9 cellular contexts compared by ENCODE assay signal in the genomic region with DNA sequence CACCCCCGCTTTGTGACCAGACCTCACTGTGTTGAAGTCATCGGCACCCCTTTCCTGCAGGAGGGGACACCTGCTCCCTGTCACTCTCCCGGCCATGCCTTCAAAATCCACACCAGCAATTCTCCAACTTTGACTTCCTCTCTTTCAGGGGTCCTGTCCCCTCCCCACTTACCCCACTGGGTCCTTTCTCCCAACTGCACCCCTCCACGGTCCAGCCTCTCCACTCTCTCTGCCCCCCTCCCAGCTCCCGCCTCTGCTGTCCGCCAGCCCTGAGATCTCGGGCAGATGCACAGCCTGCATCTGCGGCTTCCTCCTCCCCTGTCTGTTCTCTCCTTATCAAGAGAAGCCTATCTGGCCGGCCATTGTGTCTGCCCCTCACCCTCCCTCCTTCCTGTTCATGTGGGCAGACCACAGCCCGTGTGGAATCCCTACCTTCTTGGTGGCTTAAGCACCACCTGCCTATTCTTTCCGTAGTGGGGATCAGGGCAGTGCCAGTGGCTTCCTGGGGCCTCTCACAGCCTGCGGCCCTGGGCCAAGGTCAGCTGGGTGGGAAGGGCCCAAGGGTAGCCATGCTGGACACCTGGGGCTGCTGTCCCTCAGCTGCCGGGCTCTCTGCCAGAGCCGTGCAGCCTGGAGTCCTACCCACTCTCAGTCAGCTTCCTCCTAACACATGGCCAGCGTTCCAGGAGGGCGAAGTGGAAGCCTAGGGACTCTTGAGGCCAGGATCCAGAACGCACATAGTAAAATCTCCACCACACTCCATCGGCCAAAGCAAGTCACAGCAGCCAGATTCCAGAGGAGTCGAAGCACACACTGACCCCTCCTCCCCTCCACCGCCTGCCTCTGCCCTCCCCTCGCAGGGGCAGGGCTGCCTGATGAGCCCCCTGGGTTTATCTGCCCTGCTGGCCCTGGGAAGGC. TPM values are rescaled to one million over a fixed set of nuclear protein-coding genes. Genes with fewer than 3 reads are reported as not detected.
DNase-seq lines count a peak whose midpoint lies in the region; TF ChIP-seq lines count a peak whose summit lies in the region.
"Had no signal": no experiment of that assay in that cellular context is flagged by ENCODE, and none has a peak within 500 bp of the region (broad histone marks: within the 10 kb centered on the region; RNA-seq: fewer than 3 reads in every experiment).

No MANE protein-coding gene starts in this region.

- H3K4me3 Mint-ChIP-seq in chondrocyte (ENCODE audit: unreplicated experiment): peak overlapping the region; percentile 19

- no peaks in the 10 kb centered on the region for H3K9me3 ChIP-seq in MG63
- H3K9me3 ChIP-seq: gastrocnemius medialis had no signal

- DNase-seq in DMS153 (lab: John Stamatoyannopoulos, UW) (peak; percentile 49), MG63 (peak; percentile 50), chondrocyte (ENCODE audit: low spot score) (peak; percentile 75), myocyte (ENCODE audit: low read depth) (peak; percentile 95), HuH-7 (ENCODE audit: low spot score) (no peak), head of caudate nucleus (no peak), SW 1271 (lab: John Stamatoyannopoulos, UW) (no peak)
- no peak for DNase-seq in stimulated activated CD4-positive, alpha-beta T cell treated with anti-CD3 and anti-CD28 coated beads, Interleukin-2, amount 100 ng/mL, for 24 hours

- intact Hi-C loops in head of caudate nucleus (cut with DNase I): no loop called here

- no peaks in the 10 kb centered on the region for H3K27me3 Mint-ChIP-seq in chondrocyte (ENCODE audit: low read depth)

- peak overlapping the region; percentile 86 for H3K27ac Mint-ChIP-seq in chondrocyte (ENCODE audit: unreplicated experiment)

- TF ChIP-seq CTCF in chondrocyte (IDR thresholded peaks at IDR 0.05): peak; percentile 10

- H3K9me3 Mint-ChIP-seq in chondrocyte (ENCODE audit: low read depth): no peaks in the 10 kb centered on the region

- no peaks in the 10 kb centered on the region for H3K27me3 ChIP-seq in MG63

- H3K4me1 Mint-ChIP-seq in chondrocyte (ENCODE audit: low read depth): peaks cover 23% of the 10 kb centered on the region

- H3K36me3 ChIP-seq in MG63: no peaks in the 10 kb centered on the region
- H3K36me3 ChIP-seq: gastrocnemius medialis had no signal

- peaks cover 7% of the 10 kb centered on the region for H3K36me3 Mint-ChIP-seq in chondrocyte (ENCODE audit: low read depth)

- no peak overlapping the region for H3K4me3 ChIP-seq in MG63

RNA-seq across cellular contexts. Expression of gene HES4, which starts 5.1 kb away (rescaled TPM):
- total RNA-seq in MG63 (2014; rRNA removed; shearing (Covaris generic); ENCODE audit: low replicate concordance): 17.6 and 25.5 TPM in 2 replicates
- total RNA-seq in chondrocyte: 56.6 to 137 TPM (median 136 TPM) in 3 replicates
- 45.8 and 63.9 TPM in 2 replicates for total RNA-seq in myocyte
- 11.3 TPM for polyA plus RNA-seq in myocyte (2012)

RNA-seq across cellular contexts. Expression of gene ISG15, which starts 8.3 kb away (rescaled TPM):
- 68.0 and 98.4 TPM in 2 replicates for total RNA-seq in MG63 (2014; rRNA removed; shearing (Covaris generic); ENCODE audit: low replicate concordance)
- total RNA-seq in chondrocyte: 28.5 to 42.8 TPM (median 42.2 TPM) in 3 replicates
- total RNA-seq in myocyte: 103 and 148 TPM in 2 replicates
- 62.8 TPM for polyA plus RNA-seq in myocyte (2012)

RNA-seq across cellular contexts. Expression of gene AGRN, which starts 14.9 kb away (rescaled TPM):
- total RNA-seq in MG63 (2014; rRNA removed; shearing (Covaris generic); ENCODE audit: low replicate concordance): 38.0 and 70.2 TPM in 2 replicates
- total RNA-seq in chondrocyte (138 to 221 TPM (median 219 TPM) in 3 replicates), myocyte (108 and 171 TPM in 2 replicates)
- 125 TPM for polyA plus RNA-seq in myocyte (2012)

RNA-seq across cellular contexts. Expression of gene PERM1, which starts 23.1 kb away (rescaled TPM):
- 0.13 TPM in 1 of 2 replicates, not detected in the other for total RNA-seq in MG63 (2014; rRNA removed; shearing (Covaris generic); ENCODE audit: low replicate concordance)
- total RNA-seq in chondrocyte (0.12 to 0.37 TPM (median 0.31 TPM) in 3 replicates), myocyte (1.4 TPM in 1 of 2 replicates, not detected in the other)
- 0.09 TPM for polyA plus RNA-seq in myocyte (2012)

RNA-seq across cellular contexts. Expression of gene PLEKHN1, which starts 38.8 kb away (rescaled TPM):
- 0.56 TPM in 1 of 2 replicates, not detected in the other for total RNA-seq in MG63 (2014; rRNA removed; shearing (Covaris generic); ENCODE audit: low replicate concordance)
- total RNA-seq in chondrocyte (0.17 to 0.73 TPM (median 0.38 TPM) in 3 replicates), myocyte (0.24 TPM in 1 of 2 replicates, not detected in the other)
- 0.16 TPM for polyA plus RNA-seq in myocyte (2012)

Comparison
In these comparisons a context has a peak if more than half of its experiments do, and no peak if none do; other contexts are left out.
1. DNase-seq: peak in DMS153 (single experiment), MG63 (single experiment), chondrocyte (single experiment) and myocyte (single experiment); none in HuH-7 (single experiment), stimulated activated CD4-positive, alpha-beta T cell treated with anti-CD3 and anti-CD28 coated beads, Interleukin-2, amount 100 ng/mL, for 24 hours (0 of 2), head of caudate nucleus (0 of 42) and SW 1271 (0 of 2).